17 cellular contexts compared by ENCODE assay signal in the genomic region with DNA sequence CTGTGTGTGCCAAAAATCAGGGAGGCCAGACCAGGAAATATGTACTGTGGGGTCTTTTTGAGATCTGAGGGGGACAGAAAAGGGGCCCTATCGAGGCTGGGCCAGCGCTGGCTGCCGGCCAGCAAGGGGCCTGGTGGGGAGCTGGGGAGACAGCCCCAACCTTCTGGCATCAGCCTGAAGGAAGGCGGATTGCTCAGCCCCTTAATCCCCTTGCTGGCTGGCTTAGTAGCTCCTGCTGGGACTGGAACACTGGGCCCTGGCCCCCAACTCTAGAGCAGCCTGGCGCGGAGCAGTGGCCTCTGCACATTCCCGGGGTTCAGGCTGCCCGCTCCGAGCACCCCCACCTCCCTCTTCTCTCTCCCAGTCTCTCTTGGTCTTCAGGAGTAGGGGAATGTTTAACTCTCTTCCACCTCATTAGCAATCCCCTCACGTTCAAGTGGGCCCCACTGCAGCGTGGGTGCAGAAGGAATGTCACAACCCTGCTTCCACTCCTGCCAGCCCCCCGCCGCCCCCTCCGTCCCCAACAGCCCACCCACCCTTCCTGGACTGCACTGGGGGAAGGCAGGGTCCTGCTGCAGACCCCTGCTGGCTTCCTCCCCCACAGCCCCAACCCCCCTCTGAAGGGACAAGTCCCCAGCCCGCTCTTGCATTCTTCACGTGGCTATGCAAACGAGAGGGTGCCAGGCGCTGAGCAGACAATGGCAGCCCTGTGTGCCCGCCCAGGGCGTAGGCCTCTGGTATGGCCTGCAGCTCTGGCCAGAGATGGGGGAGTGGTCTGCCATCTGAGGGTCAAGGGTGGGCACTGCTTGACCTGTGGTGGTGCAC. TPM values are rescaled to one million over a fixed set of nuclear protein-coding genes. Genes with fewer than 3 reads are reported as not detected.
A peak's percentile ranks its signal among the peaks of the same experiment; 100 is the strongest.
DNase-seq lines count a peak whose midpoint lies in the region; ATAC-seq and TF ChIP-seq lines count a peak whose summit lies in the region.
"Had no signal": no experiment of that assay in that cellular context is flagged by ENCODE, and none has a peak within 500 bp of the region (broad histone marks: within the 10 kb centered on the region; RNA-seq: fewer than 3 reads in every experiment).

No MANE protein-coding gene starts in this region.

- H3K4me3 ChIP-seq in SK-N-SH (ENCODE audit: low read depth in 2 of 2, low read length in 1 of 2) (no peak overlapping the region), iPS-18a (ENCODE audit: low read length) (peak overlapping the region; percentile 22), smooth muscle cell (no peak overlapping the region)
- H3K4me3 ChIP-seq: esophagus squamous epithelium, left ventricle myocardium inferior, psoas muscle had no signal

- TF ChIP-seq CTCF in SK-N-SH (IDR thresholded peaks at IDR 0.05) (no peak), smooth muscle cell (IDR thresholded peaks at IDR 0.05; ENCODE audit: borderline replicate concordance, insufficient read depth, poor library complexity, severe bottlenecking) (no peak), foreskin keratinocyte (conservative IDR thresholded peaks at IDR 0.05) (no peak)

- no peaks in the 10 kb centered on the region for H3K9me2 ChIP-seq in SK-N-SH

- no peaks in the 10 kb centered on the region for H4K20me1 ChIP-seq in SK-N-SH (ENCODE audit: insufficient read depth)
- peaks cover 6% of the 10 kb centered on the region for H4K20me1 ChIP-seq in smooth muscle cell (ENCODE audit: low read depth)

- CTCF ChIA-PET in SK-N-SH (lab: Yijun Ruan, JAX): interaction anchor here (1.1 to 1.7 kb wide), 3 partner anchors 51 to 594 kb away, joined by 3 to 4 read pairs (median 3); no protein-coding TSS in a partner anchor

- H3K36me3 ChIP-seq in SK-N-SH (replicated peaks in 1 of 2; ENCODE audit: control insufficient read depth in 1 of 2, insufficient read depth in 2 of 2, low read length in 1 of 2) (peaks cover 0 to 1% of the 10 kb centered on the region in 2 experiments), iPS-18a (ENCODE audit: control insufficient read depth, low read depth, low read length) (peaks cover 4% of the 10 kb centered on the region), smooth muscle cell (ENCODE audit: low read depth) (no peaks in the 10 kb centered on the region)

- ATAC-seq in SK-N-SH treated with all-trans-retinoic acid at 6 μM for 48 hours (no peak), foreskin keratinocyte (no peak), HG02571 (IDR thresholded peaks at IDR 0.05; ENCODE audit: unreplicated experiment) (no peak)
- ATAC-seq: activated CD8-positive, alpha-beta memory T cell treated with anti-CD3 and anti-CD28 coated beads, Interleukin-2, amount 10 ng/mL, durations not matched to agents 7 days and 5 days; psoas muscle; T-cell had no signal

- WGBS in SK-N-SH (ENCODE audit: low lambda C conversion rate): 88% methylated on average over 16 of the region's 20 CpGs
- 69% methylated on average over 15 of the region's 20 CpGs for WGBS in smooth muscle cell (ENCODE audit: low lambda C conversion rate)

- H3K4me1 ChIP-seq in SK-N-SH (ENCODE audit: control insufficient read depth in 1 of 2, insufficient read depth in 2 of 2, low read depth in 1 of 2, low read length in 1 of 2): peaks cover 0 to 20% of the 10 kb centered on the region in 2 experiments; a peak in 1 of 4 replicates
- peaks cover 16% of the 10 kb centered on the region for H3K4me1 ChIP-seq in iPS-18a (ENCODE audit: control insufficient read depth, low read depth, low read length)
- H3K4me1 ChIP-seq in smooth muscle cell (ENCODE audit: low read depth): peaks cover 16% of the 10 kb centered on the region
- peaks cover 17% of the 10 kb centered on the region for H3K4me1 ChIP-seq in foreskin keratinocyte
- H3K4me1 ChIP-seq: left ventricle myocardium inferior, psoas muscle had no signal

- no peaks in the 10 kb centered on the region for H3F3A ChIP-seq in SK-N-SH (replicated peaks; ENCODE audit: insufficient read depth)
- H3F3A ChIP-seq in smooth muscle cell (ENCODE audit: low read depth): peaks cover 24% of the 10 kb centered on the region

- TF ChIP-seq EP300 in SK-N-SH (IDR thresholded peaks at IDR 0.05; ENCODE audit: borderline replicate concordance in 1 of 2, low read depth in 1 of 2, low read length in 1 of 2): no peak

- no peak overlapping the region for H3K9ac ChIP-seq in SK-N-SH
- H3K9ac ChIP-seq in iPS-18a (ENCODE audit: low read length): peak overlapping the region; percentile 44
- H3K9ac ChIP-seq in smooth muscle cell (ENCODE audit: low read depth): no peak overlapping the region

- H2AFZ ChIP-seq in SK-N-SH (ENCODE audit: low read depth): no peak overlapping the region
- no peak overlapping the region for H2AFZ ChIP-seq in smooth muscle cell (ENCODE audit: low read depth)

- H3K79me2 ChIP-seq in SK-N-SH (ENCODE audit: insufficient read depth) (no peaks in the 10 kb centered on the region), smooth muscle cell (ENCODE audit: low read depth) (no peaks in the 10 kb centered on the region)

- TF ChIP-seq RAD21 in SK-N-SH (IDR thresholded peaks at IDR 0.05; ENCODE audit: low read length): no peak

- H3K27ac ChIP-seq in SK-N-SH (ENCODE audit: low read depth in 2 of 2, low read length in 1 of 2) (no peak overlapping the region), iPS-18a (ENCODE audit: low read length) (no peak overlapping the region), smooth muscle cell (ENCODE audit: low read depth) (no peak overlapping the region), foreskin keratinocyte (no peak overlapping the region)
- H3K27ac ChIP-seq: 22Rv1, esophagus squamous epithelium, left ventricle myocardium inferior, psoas muscle had no signal

- H3K4me2 ChIP-seq in SK-N-SH (no peak overlapping the region), smooth muscle cell (peak overlapping the region; percentile 80)

- no peaks in the 10 kb centered on the region for H3K9me3 ChIP-seq in SK-N-SH
- no peaks in the 10 kb centered on the region for H3K9me3 ChIP-seq in iPS-18a (ENCODE audit: control insufficient read depth, low read depth, low read length)
- H3K9me3 ChIP-seq in smooth muscle cell (replicated peaks; ENCODE audit: low read depth): no peaks in the 10 kb centered on the region
- H3K9me3 ChIP-seq: esophagus squamous epithelium, left ventricle myocardium inferior, psoas muscle had no signal

- DNase-seq in SK-N-SH (peak; percentile 25), smooth muscle cell (lab: John Stamatoyannopoulos, UW; ENCODE audit: unreplicated experiment) (no peak), foreskin keratinocyte (no peak)
- DNase-seq: activated CD4-positive, CD25-positive, alpha-beta regulatory T cell; activated CD8-positive, alpha-beta memory T cell treated with anti-CD3 and anti-CD28 coated beads, Interleukin-2, amount 10 ng/mL, durations not matched to agents 7 days and 5 days; activated gamma-delta T cell treated with Interleukin-2 at 50 U/mL for 16 hours; DMS79 treated with DMSO at 0.1 percent for 48 hours; esophagus squamous epithelium; IMR-90; left ventricle myocardium inferior; psoas muscle; T-cell had no signal

- H3K27me3 ChIP-seq in SK-N-SH (ENCODE audit: insufficient read depth) (no peaks in the 10 kb centered on the region), iPS-18a (ENCODE audit: control insufficient read depth, insufficient read depth, low read length) (no peaks in the 10 kb centered on the region), smooth muscle cell (ENCODE audit: low read depth) (no peaks in the 10 kb centered on the region), foreskin keratinocyte (no peaks in the 10 kb centered on the region)
- H3K27me3 ChIP-seq: esophagus squamous epithelium had no signal

- POLR2A ChIA-PET in SK-N-SH (lab: Yijun Ruan, JAX): no interaction called here

TF ChIP-seq in SK-N-SH, 30 proteins besides CTCF, POLR2A, EP300 and RAD21 (continues in another document):
- no peak for TF ChIP-seq EZH2phosphoT487 (IDR thresholded peaks at IDR 0.05; ENCODE audit: borderline replicate concordance, low read depth)
- no peak for TF ChIP-seq FOSL2 (IDR thresholded peaks at IDR 0.05; ENCODE audit: borderline replicate concordance, low read depth)
- TF ChIP-seq CHD2 (IDR thresholded peaks at IDR 0.05; ENCODE audit: low read length, partially characterized antibody): no peak

RNA-seq across cellular contexts. Expression of gene CLDN19, which starts 0.9 kb away (rescaled TPM):
- polyA plus RNA-seq in SK-N-SH (2012; rRNA removed) (not detected in 2 replicates), smooth muscle cell (2.4 and 2.9 TPM in 2 replicates), foreskin keratinocyte (not detected in 2 replicates)
- not detected in 2 replicates for polyA plus RNA-seq in SK-N-SH (2012; cell fraction: cytosol; rRNA removed)
- not detected in 2 replicates for polyA plus RNA-seq in SK-N-SH (2012; cell fraction: nucleus; rRNA removed)
- total RNA-seq in smooth muscle cell (0.67 and 1.0 TPM in 2 replicates), foreskin keratinocyte (not detected in 2 replicates)
- total RNA-seq: activated CD8-positive, alpha-beta memory T cell treated with anti-CD3 and anti-CD28 coated beads, Interleukin-2, amount 10 ng/mL, durations not matched to agents 7 days and 5 days; IMR-90; left ventricle myocardium inferior; psoas muscle; subcutaneous adipose tissue had no signal
- polyA plus RNA-seq: IMR-90 had no signal

RNA-seq across cellular contexts. Expression of gene P3H1, which starts 25.9 kb away (rescaled TPM):
- polyA plus RNA-seq in SK-N-SH (2012; rRNA removed) (64.3 and 66.8 TPM in 2 replicates), smooth muscle cell (336 and 535 TPM in 2 replicates), foreskin keratinocyte (29.6 and 34.4 TPM in 2 replicates)
- 34.2 and 43.5 TPM in 2 replicates for polyA plus RNA-seq in SK-N-SH (2012; cell fraction: cytosol; rRNA removed)
- 174 and 250 TPM in 2 replicates for polyA plus RNA-seq in SK-N-SH (2012; cell fraction: nucleus; rRNA removed)
- total RNA-seq in smooth muscle cell (256 and 273 TPM in 2 replicates), foreskin keratinocyte (30.4 and 36.1 TPM in 2 replicates)

RNA-seq across cellular contexts. Expression of gene C1orf50, which starts 26.1 kb away (rescaled TPM):
- polyA plus RNA-seq in SK-N-SH (2012; rRNA removed) (2.6 and 3.6 TPM in 2 replicates), smooth muscle cell (9.7 and 11.5 TPM in 2 replicates), foreskin keratinocyte (7.8 and 8.5 TPM in 2 replicates)
- 5.1 and 7.3 TPM in 2 replicates for polyA plus RNA-seq in SK-N-SH (2012; cell fraction: cytosol; rRNA removed)
- polyA plus RNA-seq in SK-N-SH (2012; cell fraction: nucleus; rRNA removed): 1.6 and 4.8 TPM in 2 replicates
- total RNA-seq in smooth muscle cell (1.8 and 7.3 TPM in 2 replicates), foreskin keratinocyte (4.2 and 4.5 TPM in 2 replicates)

RNA-seq across cellular contexts. Expression of gene TMEM269, which starts 43.8 kb away (rescaled TPM):
- polyA plus RNA-seq in SK-N-SH (2012; rRNA removed): 0.05 and 0.08 TPM in 2 replicates
- polyA plus RNA-seq in SK-N-SH (2012; cell fraction: cytosol; rRNA removed): 0.04 and 0.07 TPM in 2 replicates
- polyA plus RNA-seq in SK-N-SH (2012; cell fraction: nucleus; rRNA removed): 0.21 and 0.25 TPM in 2 replicates
- 0.09 and 0.36 TPM in 2 replicates for total RNA-seq in smooth muscle cell
- polyA plus RNA-seq in smooth muscle cell: 0.09 and 0.15 TPM in 2 replicates
- not detected in 2 replicates for total RNA-seq in foreskin keratinocyte
- polyA plus RNA-seq in foreskin keratinocyte: 0.02 TPM in 1 of 2 replicates, not detected in the other
- total RNA-seq: esophagus squamous epithelium, IMR-90, left ventricle myocardium inferior had no signal
- polyA plus RNA-seq: IMR-90 had no signal

RNA-seq across cellular contexts. Expression of gene YBX1, which starts 58.8 kb away (rescaled TPM):
- polyA plus RNA-seq in SK-N-SH (2012; rRNA removed): 419 and 592 TPM in 2 replicates
- polyA plus RNA-seq in SK-N-SH (2012; cell fraction: cytosol; rRNA removed): 806 and 838 TPM in 2 replicates
- 201 and 285 TPM in 2 replicates for polyA plus RNA-seq in SK-N-SH (2012; cell fraction: nucleus; rRNA removed)
- total RNA-seq in smooth muscle cell: 586 and 587 TPM in 2 replicates
- 273 and 284 TPM in 2 replicates for polyA plus RNA-seq in smooth muscle cell
- total RNA-seq in foreskin keratinocyte: 1,023 and 1,172 TPM in 2 replicates
- polyA plus RNA-seq in foreskin keratinocyte: 1,140 and 1,310 TPM in 2 replicates
